Comparison of ENCODE assay signal across 8 cellular contexts in genomic region chr11:65558002-65558784, GRCh38. TPM values are rescaled to one million over a fixed set of nuclear protein-coding genes. Genes with fewer than 3 reads are reported as not detected.
A peak's percentile ranks its signal among the peaks of the same experiment; 100 is the strongest.
DNase-seq lines count a peak whose midpoint lies in the region; ATAC-seq and TF ChIP-seq lines count a peak whose summit lies in the region.

TSS of gene LTBP3 (minus strand) at chr11:65558359. CDS start at chr11:65557959, 400 bp downstream.

- peak within 1 kb of the TSS in 2 of 3 donors; percentile 31 to 96 for H3K27ac Mint-ChIP-seq in IgD-negative memory B cell

- in situ Hi-C loops in gastrocnemius medialis (cut with MboI; ENCODE audit: low sequenced_read_pairs in 4 of 4): no loop called here

- H3K4me3 Mint-ChIP-seq in IgD-negative memory B cell: peak within 1 kb of the TSS; percentile 76 to 81 (median 79)

- H3K4me1 Mint-ChIP-seq in IgD-negative memory B cell: peaks cover 0 to 17% (median 8%) of the 10 kb centered on the region in 3 donors

- H3K9me3 Mint-ChIP-seq in IgD-negative memory B cell: no peaks in the 10 kb centered on the region

- no peaks in the 10 kb centered on the region for H3K9me3 ChIP-seq in gastrocnemius medialis

- DNase-seq in DMS79 (lab: John Stamatoyannopoulos, UW) (peak; percentile 36), choroid plexus epithelial cell (ENCODE audit: low read depth) (peak; percentile 88), inferior parietal cortex (ENCODE audit: extremely low spot score) (peak; percentile 80), gastrocnemius medialis (peak; percentile 67 to 86)

- no peaks in the 10 kb centered on the region for H3K36me3 ChIP-seq in gastrocnemius medialis

- H3K27me3 ChIP-seq in gastrocnemius medialis: no peaks in the 10 kb centered on the region

- ATAC-seq in gastrocnemius medialis (peak; percentile 67 to 73), GM21619 (IDR thresholded peaks at IDR 0.05; ENCODE audit: unreplicated experiment) (no peak), HG02973 (IDR thresholded peaks at IDR 0.05; ENCODE audit: unreplicated experiment) (no peak)

- peak within 1 kb of the TSS; percentile 65 for H3K4me3 ChIP-seq in choroid plexus epithelial cell (ENCODE audit: low read depth, low read length)
- H3K4me3 ChIP-seq in gastrocnemius medialis: peak within 1 kb of the TSS; percentile 55 to 70 (median 63)

- no peaks in the 10 kb centered on the region for H3K36me3 Mint-ChIP-seq in IgD-negative memory B cell

- peaks cover 61 to 62% of the 10 kb centered on the region in 2 donors for H3K4me1 ChIP-seq in gastrocnemius medialis

- peak within 1 kb of the TSS; percentile 95 to 99 (median 97) for H3K27ac ChIP-seq in gastrocnemius medialis

- TF ChIP-seq POLR2A in gastrocnemius medialis (IDR thresholded peaks at IDR 0.05): peak; percentile 52 to 54

- TF ChIP-seq CTCF in choroid plexus epithelial cell (conservative IDR thresholded peaks at IDR 0.05; ENCODE audit: low read depth, low read length) (no peak), gastrocnemius medialis (IDR thresholded peaks at IDR 0.05 in 4 of 5, conservative IDR thresholded peaks at IDR 0.05 in 1 of 5) (peak in 3 of 5 experiments; percentile 18 to 27 (median 24))

- H3K27me3 Mint-ChIP-seq in IgD-negative memory B cell: no peaks in the 10 kb centered on the region

- intact Hi-C loops in T-helper 2 cell treated with Interferon-gamma antibody and Interleukin-4, amounts not matched to agents 100 ng/mL and 5 ng/mL, for 36 hours (cut with micrococcal nuclease): no loop called here
- intact Hi-C loops in gastrocnemius medialis (cut with DNase I; ENCODE audit: low total_unique reads): loop anchor here (1.0 kb wide), 1 partner anchor 18 kb away; no protein-coding TSS in a partner anchor

RNA-seq across cellular contexts. Expression of gene LTBP3, which starts in this region (rescaled TPM):
- polyA plus RNA-seq in IgD-negative memory B cell: 37.4 TPM
- 62.9 and 67.3 TPM in 2 replicates for total RNA-seq in T-helper 2 cell treated with Interferon-gamma antibody and Interleukin-4, amounts not matched to agents 100 ng/mL and 5 ng/mL, for 36 hours
- 10 to 100 TPM; 18.5 to 56.6 (median 35.6) TPM for total RNA-seq in gastrocnemius medialis

Comparison
In these comparisons a context has a peak if more than half of its experiments do, and no peak if none do; other contexts are left out.
1. DNase-seq: peak in every context shown above with its lines; median percentile 88 in choroid plexus epithelial cell; 80 in inferior parietal cortex; 76 in gastrocnemius medialis; 36 in DMS79.
2. ATAC-seq: peak in gastrocnemius medialis (2 of 2); none in GM21619 (single experiment) and HG02973 (single experiment).